In the genomic region with DNA sequence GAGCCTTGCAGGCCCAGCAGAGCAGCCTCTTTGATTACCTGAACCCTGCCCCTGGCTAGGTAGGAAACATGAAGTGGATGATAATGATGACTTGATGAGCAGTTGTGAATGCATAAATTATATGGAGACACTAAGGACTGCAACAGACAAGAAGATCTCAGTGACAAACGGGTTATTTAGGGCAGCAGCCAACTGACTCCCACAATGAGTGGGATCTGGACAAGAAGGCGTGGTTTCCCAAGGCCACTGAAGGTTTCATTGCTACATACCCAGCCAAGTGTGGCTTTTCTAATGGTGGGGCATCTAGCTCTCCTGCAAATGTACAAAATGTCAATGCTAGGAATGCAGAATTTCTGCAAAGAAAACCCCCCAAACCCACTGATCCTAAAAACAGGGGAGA, we compare ENCODE assay signal across 23 cellular contexts.
"Had no signal": no experiment of that assay in that cellular context is flagged by ENCODE, and none has a peak within 500 bp of the region (broad histone marks: within the 10 kb centered on the region; RNA-seq: fewer than 3 reads in every experiment).

No MANE protein-coding gene starts in this region.

- H3K4me3 ChIP-seq: pancreas, prostate gland, suprapubic skin, tibial nerve had no signal

- H3K4me1 ChIP-seq: pancreas, prostate gland, suprapubic skin, tibial nerve had no signal

- ATAC-seq: effector memory CD8-positive, alpha-beta T cell; left colon; pancreas had no signal

- H3K9me3 ChIP-seq: pancreas, prostate gland, suprapubic skin, tibial nerve had no signal

- H3K27me3 ChIP-seq: pancreas had no signal

- DNase-seq: activated CD4-positive, alpha-beta T cell treated with anti-CD3 and anti-CD28 coated beads for 4 hours; activated CD4-positive, alpha-beta T cell treated with anti-CD3 and anti-CD28 coated beads, Interleukin-2, amount 50 U/mL, for 4 hours; activated CD4-positive, CD25-positive, alpha-beta regulatory T cell; activated naive CD4-positive, alpha-beta T cell treated with anti-CD3 and anti-CD28 coated beads for 36 hours; activated naive CD8-positive, alpha-beta T cell treated with anti-CD3 and anti-CD28 coated beads, Interleukin-2, amount 10 ng/mL, durations not matched to agents 7 days and 5 days; activated T-cell treated with anti-CD3 and anti-CD28 coated beads for 4 hours; amniotic stem cell; brain microvascular endothelial cell; cortex of kidney; effector memory CD8-positive, alpha-beta T cell; head of caudate nucleus; hippocampal formation; kidney; left colon; naive B cell; pancreas; retina; stimulated activated CD4-positive, alpha-beta T cell treated with anti-CD3 and anti-CD28 coated beads, Interleukin-15, amount 100 ng/mL, for 24 hours; stimulated activated CD4-positive, alpha-beta T cell treated with anti-CD3 and anti-CD28 coated beads, Interleukin-2, amount 100 ng/mL, for 24 hours; stimulated activated naive CD4-positive, alpha-beta T cell had no signal

- H3K36me3 ChIP-seq: brain microvascular endothelial cell, pancreas, prostate gland, suprapubic skin, tibial nerve had no signal

- H3K27ac ChIP-seq: brain microvascular endothelial cell, pancreas, prostate gland, suprapubic skin, tibial nerve had no signal
